ENCODE assay signal across 8 cellular contexts in the genomic region with DNA sequence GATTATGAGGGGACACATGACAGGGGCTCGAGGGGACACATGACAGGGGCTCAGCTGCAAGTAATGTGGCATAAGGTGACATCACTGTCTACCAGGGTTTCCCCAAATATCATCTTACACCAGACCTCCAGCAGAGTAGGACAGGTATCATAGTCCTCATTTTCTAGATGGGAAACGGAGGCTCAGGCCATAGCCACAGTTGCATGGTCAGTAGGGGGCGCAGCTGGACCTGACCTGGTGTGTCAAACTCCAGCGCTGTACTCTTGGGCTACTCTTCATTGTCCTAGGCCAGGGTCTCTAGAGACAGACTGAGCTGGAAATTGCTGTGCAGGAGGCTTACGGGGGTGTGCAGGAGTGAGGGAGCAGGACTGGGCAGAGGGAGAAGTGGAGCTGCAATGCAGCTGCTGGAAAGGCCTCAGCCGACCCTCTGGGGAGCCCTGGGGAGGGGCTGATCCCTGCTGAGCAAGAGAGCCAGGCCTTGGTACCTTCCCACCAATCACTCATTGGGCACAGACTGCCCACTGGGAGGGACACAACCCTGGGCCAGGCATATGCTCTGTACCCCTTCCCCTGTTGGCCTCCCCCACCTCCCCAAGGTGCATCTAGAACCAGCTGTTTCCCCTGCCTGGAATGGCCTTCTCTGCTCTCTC.
DNase-seq lines count a peak whose midpoint lies in the region; ATAC-seq and TF ChIP-seq lines count a peak whose summit lies in the region.

No MANE protein-coding gene starts in this region.

- DNase-seq in EL (peak; percentile 27), LoVo (ENCODE audit: low spot score) (peak; percentile 27), foreskin fibroblast (peak; percentile 4 to 49), retina (peak; percentile 69)
- DNase-seq in activated CD4-positive, alpha-beta T cell treated with anti-CD3 and anti-CD28 coated beads, Interleukin-2, amount 50 U/mL, for 1 hour = peak; percentile 26

- ATAC-seq in GM21423 (IDR thresholded peaks at IDR 0.05; ENCODE audit: unreplicated experiment) (no peak), HG02759 (IDR thresholded peaks at IDR 0.05; ENCODE audit: unreplicated experiment) (no peak), GM21737 (IDR thresholded peaks at IDR 0.05; ENCODE audit: unreplicated experiment) (no peak)

- H3K4me3 ChIP-seq in foreskin fibroblast (ENCODE audit: low read depth in 1 of 2, low read length in 2 of 2) = no peak overlapping the region

- TF ChIP-seq CTCF in foreskin fibroblast (IDR thresholded peaks at IDR 0.05; ENCODE audit: low read depth, low read length) = peak; percentile 56
